8 cellular contexts compared by ENCODE assay signal in the genomic region with DNA sequence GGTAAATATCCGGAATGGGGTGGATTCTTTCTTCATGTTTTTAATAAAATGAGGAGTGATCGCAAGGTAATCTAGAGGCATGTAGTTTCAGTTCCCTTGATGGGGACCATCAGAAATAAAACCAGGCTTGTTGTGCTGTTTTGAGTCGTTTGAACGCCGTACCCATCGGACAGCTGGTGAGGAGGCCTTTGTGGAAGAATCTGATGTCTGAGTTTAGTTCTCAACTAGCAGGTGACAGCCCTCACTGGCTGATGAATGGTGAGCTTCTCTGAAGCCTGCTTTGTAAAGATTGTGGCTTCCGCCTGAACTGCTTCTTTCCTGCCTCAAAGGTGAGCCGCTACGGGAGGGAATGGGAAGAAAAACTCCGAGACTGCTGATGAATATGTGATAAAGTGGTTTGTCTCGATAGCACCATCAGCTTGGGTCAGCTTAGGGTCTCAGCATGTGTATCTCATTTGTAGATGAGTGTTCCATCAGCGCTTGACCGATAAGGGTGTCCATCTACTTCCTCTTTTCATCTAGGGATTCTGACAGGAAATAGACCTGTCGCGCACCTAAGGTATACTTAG. TPM values are rescaled to one million over a fixed set of nuclear protein-coding genes. Genes with fewer than 3 reads are reported as not detected.
A peak's percentile ranks its signal among the peaks of the same experiment; 100 is the strongest.
DNase-seq lines count a peak whose midpoint lies in the region; ATAC-seq and TF ChIP-seq lines count a peak whose summit lies in the region.

No MANE protein-coding gene starts in this region.

- H3K4me3 ChIP-seq in BLaER1 (peak overlapping the region; percentile 99), KMS-11 (IDR thresholded peaks at IDR 0.05; ENCODE audit: insufficient read depth, low read depth, low read length) (peak overlapping the region; percentile 49), fibroblast of mammary gland (ENCODE audit: control insufficient read depth, low read depth, low read length) (peak overlapping the region; percentile 93)

- POLR2A ChIA-PET in activated CD8-positive, alpha-beta T cell treated with anti-CD3 and anti-CD28 coated beads for 36 hours (lab: Charles Lee): interaction anchor here (0.8 to 2.5 kb wide), 5 partner anchors 8 to 77 kb away, joined by 3 to 12 read pairs (median 4); partner anchors contain the start of gene SBDS

- peak overlapping the region; percentile 97; the same call in 1 of the 2 replicates for H2AFZ ChIP-seq in KMS-11 (ENCODE audit: low read depth)

- peak overlapping the region; percentile 97 for H3K27ac Mint-ChIP-seq in activated CD8-positive, alpha-beta T cell treated with anti-CD3 and anti-CD28 coated beads for 36 hours

- no peaks in the 10 kb centered on the region for H3K9me3 ChIP-seq in BLaER1

- no peaks in the 10 kb centered on the region for H3K27me3 Mint-ChIP-seq in activated CD8-positive, alpha-beta T cell treated with anti-CD3 and anti-CD28 coated beads for 36 hours

- no peaks in the 10 kb centered on the region for H3K27me3 ChIP-seq in BLaER1
- H3K27me3 ChIP-seq in KMS-11 (ENCODE audit: insufficient read depth, low read depth): no peaks in the 10 kb centered on the region

- intact Hi-C loops in activated CD8-positive, alpha-beta T cell treated with anti-CD3 and anti-CD28 coated beads for 36 hours (cut with micrococcal nuclease): loop anchor here (10.0 kb wide), 1 partner anchor 73 kb away; the partner anchor contains the start of genes SBDS and TYW1

- peak; percentile 42 for DNase-seq in activated CD8-positive, alpha-beta T cell treated with anti-CD3 and anti-CD28 coated beads for 36 hours
- DNase-seq in fibroblast of mammary gland (ENCODE audit: low read depth) (no peak), putamen (ENCODE audit: low spot score) (peak; percentile 2)

- peak overlapping the region; percentile 91 for H3K4me2 ChIP-seq in BLaER1
- H3K4me2 ChIP-seq in KMS-11: peak overlapping the region; percentile 53

- TF ChIP-seq CTCF in KMS-11 (conservative IDR thresholded peaks at IDR 0.05; ENCODE audit: low read depth, low read length) (no peak), fibroblast of mammary gland (conservative IDR thresholded peaks at IDR 0.05; ENCODE audit: control insufficient read depth, insufficient read depth, low read depth, low read length) (no peak)
- no peak for TF ChIP-seq CTCF in activated CD8-positive, alpha-beta T cell treated with anti-CD3 and anti-CD28 coated beads for 36 hours (IDR thresholded peaks at IDR 0.05)

- H3K9me3 Mint-ChIP-seq in activated CD8-positive, alpha-beta T cell treated with anti-CD3 and anti-CD28 coated beads for 36 hours: no peaks in the 10 kb centered on the region

- H3K4me1 Mint-ChIP-seq in activated CD8-positive, alpha-beta T cell treated with anti-CD3 and anti-CD28 coated beads for 36 hours (ENCODE audit: low read depth): peaks cover 35% of the 10 kb centered on the region

- H3K4me1 ChIP-seq in BLaER1 (peaks cover 29% of the 10 kb centered on the region), KMS-11 (ENCODE audit: low read depth, poor library complexity, severe bottlenecking) (peaks cover 20% of the 10 kb centered on the region)

- H3K27ac ChIP-seq in BLaER1 (peak overlapping the region; percentile 96), KMS-11 (peak overlapping the region; percentile 71)

- H3K4me3 Mint-ChIP-seq in activated CD8-positive, alpha-beta T cell treated with anti-CD3 and anti-CD28 coated beads for 36 hours: peak overlapping the region; percentile 94

- peaks cover 62% of the 10 kb centered on the region for H3K79me2 ChIP-seq in KMS-11 (ENCODE audit: insufficient read depth, low read depth)

- H3K36me3 Mint-ChIP-seq in activated CD8-positive, alpha-beta T cell treated with anti-CD3 and anti-CD28 coated beads for 36 hours (ENCODE audit: low read depth): peaks cover 36% of the 10 kb centered on the region

- ATAC-seq in GM18909 (IDR thresholded peaks at IDR 0.05; ENCODE audit: poor library complexity, unreplicated experiment) (peak; percentile 28), HG03469 (IDR thresholded peaks at IDR 0.05; ENCODE audit: unreplicated experiment) (no peak)
- no peak for ATAC-seq in activated CD8-positive, alpha-beta T cell treated with anti-CD3 and anti-CD28 coated beads for 36 hours
- ATAC-seq in activated CD4-positive, CD25-positive, alpha-beta regulatory T cell treated with anti-CD3 and anti-CD28 coated beads, Interleukin-2, amount 50 U/mL, for 24 hours: no peak

- H4K20me1 ChIP-seq in BLaER1: peaks cover 52% of the 10 kb centered on the region
- H4K20me1 ChIP-seq in KMS-11 (ENCODE audit: insufficient read depth): 0 out of 2 replicates have a peak, but pooled peaks cover 7% of the 10 kb centered on the region

- CTCF ChIA-PET in activated CD8-positive, alpha-beta T cell treated with anti-CD3 and anti-CD28 coated beads for 36 hours (lab: Charles Lee): interaction anchor here (0.7 kb wide), 1 partner anchor 8 kb away, joined by 3 read pairs; no protein-coding TSS in a partner anchor

- peaks cover 40% of the 10 kb centered on the region for H3K36me3 ChIP-seq in BLaER1
- H3K36me3 ChIP-seq in KMS-11 (ENCODE audit: insufficient read depth): no peaks in the 10 kb centered on the region

- H3K9ac ChIP-seq in BLaER1 (peak overlapping the region; percentile 95), KMS-11 (peak overlapping the region; percentile 89)

RNA-seq across cellular contexts. Expression of gene TMEM248, which starts 1.0 kb away (rescaled TPM):
- total RNA-seq in activated CD8-positive, alpha-beta T cell treated with anti-CD3 and anti-CD28 coated beads for 36 hours: 10 to 100 TPM; 66.7 to 76.1 TPM

Comparison
In these comparisons a context has a peak if more than half of its experiments do, and no peak if none do; other contexts are left out.
1. H3K4me3 ChIP-seq: peak in every context shown above with its lines; median percentile 99 in BLaER1; 93 in fibroblast of mammary gland; 49 in KMS-11.